13 cellular contexts compared by ENCODE assay signal in the genomic region with DNA sequence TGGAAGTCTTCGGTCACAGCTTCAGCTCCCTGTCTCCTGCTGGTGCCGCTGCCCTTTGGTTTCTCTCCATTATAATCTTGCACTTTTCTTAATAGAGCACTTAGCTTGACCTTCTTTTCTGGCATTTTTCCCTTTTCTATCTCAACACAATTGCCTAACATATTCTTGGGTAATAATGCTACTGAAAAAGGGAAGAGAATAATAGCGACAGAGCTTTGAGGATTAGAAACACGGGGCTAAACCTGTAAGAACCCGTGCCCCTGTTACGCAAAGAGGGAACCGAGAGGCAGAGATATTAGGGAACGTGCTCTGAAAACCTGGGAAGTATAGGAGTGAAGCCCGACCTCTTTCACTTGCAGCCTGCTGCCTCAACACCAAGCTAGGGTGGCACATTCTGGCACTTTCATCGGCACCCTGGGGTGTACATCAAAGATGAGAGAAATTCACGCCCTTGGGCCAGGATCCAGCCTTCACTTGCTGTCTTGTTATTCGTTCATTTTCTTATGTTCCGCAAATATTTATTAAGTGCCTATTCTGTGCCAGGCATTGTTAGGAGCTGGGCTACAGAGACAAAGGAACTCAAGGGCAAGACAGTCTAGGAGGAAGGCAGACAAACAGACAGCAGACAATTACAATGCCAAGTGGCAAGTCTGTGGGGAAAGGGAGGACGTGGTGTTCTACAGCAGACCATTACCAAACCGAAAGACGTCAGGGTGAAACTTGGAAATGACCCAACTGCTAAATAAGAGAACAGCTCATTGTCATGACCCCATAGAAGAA. TPM values are rescaled to one million over a fixed set of nuclear protein-coding genes. Genes with fewer than 3 reads are reported as not detected.
DNase-seq lines count a peak whose midpoint lies in the region; ATAC-seq and TF ChIP-seq lines count a peak whose summit lies in the region.
"Had no signal": no experiment of that assay in that cellular context is flagged by ENCODE, and none has a peak within 500 bp of the region (broad histone marks: within the 10 kb centered on the region; RNA-seq: fewer than 3 reads in every experiment).

No MANE protein-coding gene starts in this region.

- H3K9me3 Mint-ChIP-seq in activated naive CD4-positive, alpha-beta T cell treated with anti-CD3 and anti-CD28 coated beads, Interleukin-2, amount 50 U/mL, for 72 hours: peaks cover 0 to 3% of the 10 kb centered on the region in 2 donors
- H3K9me3 Mint-ChIP-seq: activated T-cell treated with anti-CD3 and anti-CD28 coated beads, Interleukin-2, amount 50 U/mL, for 4 hours; central memory CD8-positive, alpha-beta T cell; mesothelial cell of epicardium had no signal

- no peak for ATAC-seq in activated naive CD4-positive, alpha-beta T cell treated with anti-CD3 and anti-CD28 coated beads, Interleukin-2, amount 50 U/mL, for 72 hours
- ATAC-seq: activated T-cell treated with anti-CD3 and anti-CD28 coated beads, Interleukin-2, amount 50 U/mL, for 4 hours; Panc1 had no signal

- in situ Hi-C loops in HAP-1 (cut with MboI; ENCODE audit: low sequenced_read_pairs): no loop called here

- H3K27ac Mint-ChIP-seq in activated naive CD4-positive, alpha-beta T cell treated with anti-CD3 and anti-CD28 coated beads, Interleukin-2, amount 50 U/mL, for 72 hours: no peak overlapping the region
- H3K27ac Mint-ChIP-seq: mesothelial cell of epicardium had no signal

- H3K27me3 ChIP-seq in prostate gland (replicated peaks; ENCODE audit: insufficient read depth) (no peaks in the 10 kb centered on the region), H7 (ENCODE audit: control insufficient read depth, insufficient read depth, low read length) (no peaks in the 10 kb centered on the region), HAP-1 (ENCODE audit: low read depth) (no peaks in the 10 kb centered on the region; the same call in 1 of the 2 replicates)
- H3K27me3 ChIP-seq: BLaER1 had no signal

- H3K27ac ChIP-seq in prostate gland: peak overlapping the region; percentile 86
- H3K27ac ChIP-seq: BLaER1 had no signal

- H3K36me3 ChIP-seq in prostate gland (no peaks in the 10 kb centered on the region), H7 (replicated peaks; ENCODE audit: control insufficient read depth, insufficient read depth, low read length) (no peaks in the 10 kb centered on the region), HAP-1 (replicated peaks) (no peaks in the 10 kb centered on the region)
- H3K36me3 ChIP-seq: BLaER1 had no signal

- intact Hi-C loops in prostate gland (cut with DNase I): no loop called here

- 42% methylated on average over 16 of the region's 16 CpGs for WGBS in prostate gland

- no peaks in the 10 kb centered on the region for H3K36me3 Mint-ChIP-seq in activated naive CD4-positive, alpha-beta T cell treated with anti-CD3 and anti-CD28 coated beads, Interleukin-2, amount 50 U/mL, for 72 hours
- H3K36me3 Mint-ChIP-seq: mesothelial cell of epicardium had no signal

- peak; percentile 65 for DNase-seq in COR-L47 (lab: John Stamatoyannopoulos, UW)
- DNase-seq in SIG-M5 (lab: John Stamatoyannopoulos, UW): peak; percentile 45
- peak; percentile 10 for DNase-seq in fibroblast of villous mesenchyme (ENCODE audit: low read depth)
- DNase-seq in prostate gland (ENCODE audit: low spot score): peak; percentile 84
- no peak for DNase-seq in H7
- no peak for DNase-seq in activated naive CD4-positive, alpha-beta T cell treated with anti-CD3 and anti-CD28 coated beads, Interleukin-2, amount 50 U/mL, for 72 hours (ENCODE audit: low spot score in 2 of 2)
- no peak for DNase-seq in iPS-NIHi11 (ENCODE audit: low spot score)
- DNase-seq in HAP-1 (ENCODE audit: low spot score in 2 of 2): no peak
- DNase-seq: activated T-cell treated with anti-CD3 and anti-CD28 coated beads, Interleukin-2, amount 50 U/mL, for 4 hours had no signal

- H3K9me3 ChIP-seq in prostate gland (no peaks in the 10 kb centered on the region), HAP-1 (no peaks in the 10 kb centered on the region)
- H3K9me3 ChIP-seq: BLaER1 had no signal

- TF ChIP-seq CTCF in fibroblast of villous mesenchyme (IDR thresholded peaks at IDR 0.05; ENCODE audit: insufficient read depth, low read depth, low read length) (no peak), prostate gland (IDR thresholded peaks at IDR 0.05) (no peak)

- H3K4me3 ChIP-seq in fibroblast of villous mesenchyme (ENCODE audit: low read depth, low read length): no peak overlapping the region
- H3K4me3 ChIP-seq in prostate gland: no peak overlapping the region
- H3K4me3 ChIP-seq in H7 (ENCODE audit: insufficient read depth, low read depth, low read length): no peak overlapping the region
- H3K4me3 ChIP-seq in HAP-1: no peak overlapping the region
- H3K4me3 ChIP-seq: BLaER1 had no signal

- H3K4me1 ChIP-seq in prostate gland (replicated peaks): peaks cover 16% of the 10 kb centered on the region
- no peaks in the 10 kb centered on the region for H3K4me1 ChIP-seq in HAP-1

- no peak for TF ChIP-seq POLR2A in prostate gland (IDR thresholded peaks at IDR 0.05)

RNA-seq across cellular contexts. Expression of gene GALNTL5, which starts 33.0 kb away (rescaled TPM):
- total RNA-seq in fibroblast of villous mesenchyme (not detected in 2 replicates), prostate gland (1 to 10 TPM in 1 of 2 donors, not detected in 1; 9.3 TPM)
- not detected in 2 replicates for total RNA-seq in H7 (2014; rRNA removed; shearing (Covaris generic))
- not detected for total RNA-seq in activated naive CD4-positive, alpha-beta T cell treated with anti-CD3 and anti-CD28 coated beads, Interleukin-2, amount 50 U/mL, for 72 hours
- total RNA-seq: activated T-cell treated with anti-CD3 and anti-CD28 coated beads, Interleukin-2, amount 50 U/mL, for 4 hours; mesothelial cell of epicardium had no signal

RNA-seq across cellular contexts. Expression of gene PRKAG2, which starts 46.4 kb away (rescaled TPM):
- 21.2 and 27.7 TPM in 2 replicates for total RNA-seq in fibroblast of villous mesenchyme
- 10 to 100 TPM; 31.6 to 38.1 TPM for total RNA-seq in prostate gland
- 5.8 and 6.0 TPM in 2 replicates for total RNA-seq in H7 (2014; rRNA removed; shearing (Covaris generic))
- 10 to 100 TPM; 22.1 to 35.7 TPM for total RNA-seq in activated naive CD4-positive, alpha-beta T cell treated with anti-CD3 and anti-CD28 coated beads, Interleukin-2, amount 50 U/mL, for 72 hours

Comparison
In these comparisons a context has a peak if more than half of its experiments do, and no peak if none do; other contexts are left out.
1. DNase-seq: peak in COR-L47 (single experiment), SIG-M5 (single experiment), fibroblast of villous mesenchyme (single experiment) and prostate gland (single experiment); none in H7 (single experiment), activated naive CD4-positive, alpha-beta T cell treated with anti-CD3 and anti-CD28 coated beads, Interleukin-2, amount 50 U/mL, for 72 hours (0 of 2), iPS-NIHi11 (single experiment) and HAP-1 (0 of 2).